Comparison of ENCODE assay signal across 32 cellular contexts in the genomic region with DNA sequence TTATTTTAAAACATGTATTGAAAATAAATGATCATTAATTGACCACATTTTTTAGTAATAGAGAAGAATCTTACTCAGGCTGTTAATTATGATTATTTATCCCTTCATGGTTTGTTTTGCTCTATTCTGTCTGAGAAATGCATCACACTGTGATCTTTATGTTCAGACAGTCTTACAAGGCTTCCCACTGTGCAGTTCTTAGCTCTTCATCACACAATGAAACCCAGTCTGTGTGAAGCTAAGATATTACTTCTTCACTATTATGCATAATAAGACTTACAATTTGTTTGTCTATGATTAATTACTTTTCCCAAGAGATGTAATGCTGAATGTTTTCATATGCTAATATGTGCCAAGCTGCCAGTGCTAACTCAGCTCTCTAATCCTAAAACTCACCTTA.
"Had no signal": no experiment of that assay in that cellular context is flagged by ENCODE, and none has a peak within 500 bp of the region (broad histone marks: within the 10 kb centered on the region; RNA-seq: fewer than 3 reads in every experiment).

No MANE protein-coding gene starts in this region.

- DNase-seq: activated CD4-positive, alpha-beta T cell treated with anti-CD3 and anti-CD28 coated beads, Interleukin-2, amount 10 ng/mL, durations not matched to agents 24 days and 14 days; activated CD4-positive, alpha-beta T cell treated with anti-CD3 and anti-CD28 coated beads, Interleukin-2, amount 50 U/mL, for 4 hours; activated CD4-positive, CD25-positive, alpha-beta regulatory T cell; activated CD8-positive, alpha-beta T cell treated with anti-CD3 and anti-CD28 coated beads for 36 hours; activated gamma-delta T cell; activated naive CD4-positive, alpha-beta T cell treated with Interleukin-2 at 50 U/mL for 16 hours; activated naive CD8-positive, alpha-beta T cell treated with anti-CD3 and anti-CD28 coated beads, Interleukin-2, amount 10 ng/mL, durations not matched to agents 7 days and 5 days; activated T-cell treated with anti-CD3 and anti-CD28 coated beads, Interleukin-2, amount 50 U/mL, for 1 hour; amygdala; Kasumi-1; KG1; MG63; MV-4-11; NCI-H1092; NCI-H1694; NCI-H2081 treated with DMSO at 0.1 percent for 48 hours; NCI-H2171 treated with DMSO at 0.1 percent for 48 hours; NCI-H2227 treated with DMSO at 0.1 percent for 48 hours; NCI-H446; NCI-H510A treated with DMSO at 0.1 percent for 48 hours; NCI-H526 treated with DMSO at 0.1 percent for 48 hours; NCI-H82; SHP77; SJCRH30; T1000; WERI-Rb-1 had no signal

- H3K4me1 ChIP-seq: ascending aorta, breast epithelium, SJCRH30 had no signal

- H3K36me3 ChIP-seq: ascending aorta, breast epithelium, MG63, SJCRH30, WERI-Rb-1 had no signal

- H3K4me3 Mint-ChIP-seq: activated CD4-positive, alpha-beta T cell treated with anti-CD3 and anti-CD28 coated beads, Interleukin-2, amount 10 ng/mL, durations not matched to agents 24 days and 14 days; activated CD8-positive, alpha-beta T cell treated with anti-CD3 and anti-CD28 coated beads for 36 hours; activated naive CD4-positive, alpha-beta T cell treated with anti-CD3 and anti-CD28 coated beads, Interleukin-2, amount 50 U/mL, for 24 hours; activated naive CD8-positive, alpha-beta T cell treated with anti-CD3 and anti-CD28 coated beads, Interleukin-2, amount 10 ng/mL, durations not matched to agents 7 days and 5 days had no signal

- ATAC-seq: activated CD8-positive, alpha-beta T cell treated with anti-CD3 and anti-CD28 coated beads for 36 hours; Panc1 had no signal

- H3K4me3 ChIP-seq: ascending aorta, breast epithelium, MG63, SJCRH30, SK-N-MC had no signal

- H3K27ac ChIP-seq: ascending aorta, breast epithelium, SJCRH30, SK-N-MC, WERI-Rb-1 had no signal

- H3K27ac Mint-ChIP-seq: activated CD4-positive, alpha-beta T cell treated with anti-CD3 and anti-CD28 coated beads, Interleukin-2, amount 10 ng/mL, durations not matched to agents 24 days and 14 days; activated CD8-positive, alpha-beta T cell treated with anti-CD3 and anti-CD28 coated beads for 36 hours; activated naive CD4-positive, alpha-beta T cell treated with anti-CD3 and anti-CD28 coated beads, Interleukin-2, amount 50 U/mL, for 24 hours; activated naive CD8-positive, alpha-beta T cell treated with anti-CD3 and anti-CD28 coated beads, Interleukin-2, amount 10 ng/mL, durations not matched to agents 7 days and 5 days; activated T-helper 2 cell treated with anti-CD3 and anti-CD28 coated beads, Interferon-gamma antibody, Interleukin-2, Interleukin-4, amounts not matched to agents 10 μg/mL and 5 μg/mL and 100 μg/mL, durations not matched to agents 14 hours and 24 hours and 36 hours had no signal

- H3K9me3 ChIP-seq: ascending aorta, breast epithelium, MG63, SJCRH30 had no signal

- H3K36me3 Mint-ChIP-seq: activated naive CD4-positive, alpha-beta T cell treated with anti-CD3 and anti-CD28 coated beads, Interleukin-2, amount 50 U/mL, for 24 hours; activated naive CD8-positive, alpha-beta T cell treated with anti-CD3 and anti-CD28 coated beads, Interleukin-2, amount 10 ng/mL, durations not matched to agents 7 days and 5 days had no signal

- H3K27me3 Mint-ChIP-seq: activated CD4-positive, alpha-beta T cell treated with anti-CD3 and anti-CD28 coated beads, Interleukin-2, amount 10 ng/mL, durations not matched to agents 24 days and 14 days; activated CD8-positive, alpha-beta T cell treated with anti-CD3 and anti-CD28 coated beads for 36 hours; activated naive CD4-positive, alpha-beta T cell treated with anti-CD3 and anti-CD28 coated beads, Interleukin-2, amount 50 U/mL, for 24 hours; activated naive CD8-positive, alpha-beta T cell treated with anti-CD3 and anti-CD28 coated beads, Interleukin-2, amount 10 ng/mL, durations not matched to agents 7 days and 5 days had no signal

- H3K4me1 Mint-ChIP-seq: activated CD4-positive, alpha-beta T cell treated with anti-CD3 and anti-CD28 coated beads, Interleukin-2, amount 10 ng/mL, durations not matched to agents 24 days and 14 days; activated naive CD4-positive, alpha-beta T cell treated with anti-CD3 and anti-CD28 coated beads, Interleukin-2, amount 50 U/mL, for 24 hours; activated naive CD8-positive, alpha-beta T cell treated with anti-CD3 and anti-CD28 coated beads, Interleukin-2, amount 10 ng/mL, durations not matched to agents 7 days and 5 days had no signal

- H3K27me3 ChIP-seq: ascending aorta, breast epithelium, MG63, SJCRH30 had no signal
